Comparison of ENCODE assay signal across 14 cellular contexts in the genomic region with DNA sequence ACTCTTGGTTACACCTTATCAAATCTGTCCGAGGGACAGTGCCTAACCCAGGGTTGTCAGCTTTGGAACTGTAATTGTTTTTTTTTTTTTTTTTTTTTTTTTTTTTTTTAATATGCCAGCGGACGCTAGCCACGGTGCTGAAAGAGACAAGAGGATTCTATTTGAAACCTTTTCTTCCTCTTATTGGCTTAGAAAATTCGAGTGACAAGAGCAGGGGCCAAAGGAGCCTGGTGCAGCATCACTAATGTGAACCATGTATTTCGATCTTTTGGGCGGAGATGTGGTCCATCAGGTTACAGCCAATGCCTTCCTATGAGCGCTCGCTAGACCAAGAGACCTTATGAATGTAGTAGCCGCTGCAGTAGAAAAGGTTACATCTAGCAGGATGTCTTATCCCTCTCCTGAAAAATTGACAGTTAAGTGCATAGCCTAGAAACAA. TPM values are rescaled to one million over a fixed set of nuclear protein-coding genes. Genes with fewer than 3 reads are reported as not detected.
DNase-seq lines count a peak whose midpoint lies in the region.
"Had no signal": no experiment of that assay in that cellular context is flagged by ENCODE, and none has a peak within 500 bp of the region (broad histone marks: within the 10 kb centered on the region; RNA-seq: fewer than 3 reads in every experiment).

No MANE protein-coding gene starts in this region.

- H2BK120ac ChIP-seq in mesendoderm (ENCODE audit: low read depth, low read length), result no peak overlapping the region

- H3K23ac ChIP-seq in mesendoderm (ENCODE audit: low read length), result no peak overlapping the region

- H3K4me2 ChIP-seq in mesendoderm (ENCODE audit: low read length), result no peak overlapping the region

- H3K27ac ChIP-seq in mesendoderm (ENCODE audit: low read depth, low read length), result no peak overlapping the region
- H3K27ac ChIP-seq: esophagus muscularis mucosa had no signal

- H2BK15ac ChIP-seq in mesendoderm (replicated peaks; ENCODE audit: low read depth), result no peak overlapping the region

- H2AK5ac ChIP-seq in mesendoderm (ENCODE audit: low read length), result no peak overlapping the region

- no peaks in the 10 kb centered on the region for H3K4me1 ChIP-seq in mesendoderm (ENCODE audit: control insufficient read depth, low read depth, low read length)
- H3K4me1 ChIP-seq: Caco-2 had no signal

- H3K56ac ChIP-seq in mesendoderm (ENCODE audit: low read length), result no peak overlapping the region

- H3K9ac ChIP-seq in mesendoderm (ENCODE audit: low read length), result no peak overlapping the region

- DNase-seq in D341Med (ENCODE audit: low spot score), result peak; percentile 14
- DNase-seq in LoVo (ENCODE audit: low spot score), result peak; percentile 9
- peak; percentile 91 for DNase-seq in cerebellar cortex (ENCODE audit: low spot score)
- DNase-seq in mesendoderm, result peak; percentile 64
- DNase-seq in NCI-H2107 (lab: John Stamatoyannopoulos, UW), result no peak
- DNase-seq in NCI-H1092 (lab: John Stamatoyannopoulos, UW), result no peak
- no peak for DNase-seq in globus pallidus (ENCODE audit: low spot score)
- DNase-seq in activated CD8-positive, alpha-beta memory T cell treated with anti-CD3 and anti-CD28 coated beads for 24 hours, result no peak
- DNase-seq: activated CD4-positive, alpha-beta T cell treated with anti-CD3 and anti-CD28 coated beads, Interleukin-2, amount 50 U/mL, for 4 hours; midbrain; NCI-H187; stimulated activated naive CD8-positive, alpha-beta T cell treated with anti-CD3 and anti-CD28 coated beads, Interleukin-15, Interleukin-2, amounts not matched to agents 100 U/mL and 50 U/mL, for 24 hours had no signal

- no peaks in the 10 kb centered on the region for H3K36me3 ChIP-seq in mesendoderm (ENCODE audit: control insufficient read depth, insufficient read depth, low read length)
- H3K36me3 ChIP-seq: esophagus muscularis mucosa had no signal

- H4K8ac ChIP-seq in mesendoderm (ENCODE audit: low read depth, low read length), result no peak overlapping the region

- no peaks in the 10 kb centered on the region for H3K79me2 ChIP-seq in mesendoderm (ENCODE audit: control insufficient read depth, insufficient read depth, low read length)

- no CpG with 5 or more reads among the region's 10 CpGs for WGBS in mesendoderm (ENCODE audit: extremely low coverage, insufficient coverage, low lambda C conversion rate)

- no peaks in the 10 kb centered on the region for H3K27me3 ChIP-seq in mesendoderm (ENCODE audit: insufficient read depth, low read length, poor library complexity)

- no peaks in the 10 kb centered on the region for H3K79me1 ChIP-seq in mesendoderm (ENCODE audit: low read length)

- H3K4ac ChIP-seq in mesendoderm (ENCODE audit: low read depth, low read length), result no peak overlapping the region

- H2BK5ac ChIP-seq in mesendoderm (ENCODE audit: low read length), result no peak overlapping the region

- H3K18ac ChIP-seq in mesendoderm (ENCODE audit: low read length), result no peak overlapping the region

- no peak overlapping the region for H3K4me3 ChIP-seq in mesendoderm (ENCODE audit: low read length)

- H4K5ac ChIP-seq in mesendoderm (ENCODE audit: low read length), result no peak overlapping the region

RNA-seq across cellular contexts. Expression of gene PTPRR, which starts 0.9 kb away (rescaled TPM):
- 0.07 TPM for polyA plus RNA-seq in mesendoderm (2013, experiment 1 of 2)
- polyA plus RNA-seq in mesendoderm (2013, experiment 2 of 2), result 0.08 TPM

Comparison
In these comparisons a context has a peak if more than half of its experiments do, and no peak if none do; other contexts are left out.
1. DNase-seq: peak in D341Med (single experiment), LoVo (single experiment), cerebellar cortex (single experiment) and mesendoderm (single experiment); none in NCI-H2107 (single experiment), NCI-H1092 (single experiment), globus pallidus (single experiment) and activated CD8-positive, alpha-beta memory T cell treated with anti-CD3 and anti-CD28 coated beads for 24 hours (single experiment).